ENCODE assay signal across 32 cellular contexts in the genomic region with DNA sequence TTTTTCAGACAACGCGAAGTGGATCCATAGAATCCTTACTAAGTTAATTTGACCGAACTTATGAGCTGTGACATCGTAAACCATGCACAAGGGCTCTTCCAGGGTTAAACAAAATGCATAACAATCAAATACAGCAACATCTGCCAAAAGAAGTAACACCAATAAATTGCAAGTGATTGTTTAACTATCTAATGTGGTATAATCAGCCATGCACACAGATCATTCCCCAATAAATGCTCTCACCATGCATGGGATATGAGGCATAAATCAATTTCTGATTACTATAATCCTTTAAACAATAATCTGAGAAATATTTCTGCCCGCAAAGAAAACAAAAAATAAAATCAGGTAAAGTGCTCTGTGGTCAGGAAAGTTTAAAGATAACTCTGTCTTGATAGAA. TPM values are rescaled to one million over a fixed set of nuclear protein-coding genes. Genes with fewer than 3 reads are reported as not detected.
"Had no signal": no experiment of that assay in that cellular context is flagged by ENCODE, and none has a peak within 500 bp of the region (broad histone marks: within the 10 kb centered on the region; RNA-seq: fewer than 3 reads in every experiment).

No MANE protein-coding gene starts in this region.

- H3K4me1 ChIP-seq: adrenal gland, body of pancreas, foreskin keratinocyte had no signal

- ATAC-seq: activated CD4-positive, CD25-positive, alpha-beta regulatory T cell treated with anti-CD3 and anti-CD28 coated beads, Interleukin-2, amount 50 U/mL, for 24 hours; activated CD8-positive, alpha-beta T cell treated with anti-CD3 and anti-CD28 coated beads for 36 hours; activated naive CD8-positive, alpha-beta T cell treated with anti-CD3 and anti-CD28 coated beads, Interleukin-2, amount 50 U/mL, for 24 hours; activated T-cell treated with anti-CD3 and anti-CD28 coated beads, Interleukin-2, amount 50 U/mL, for 4 hours; activated T-helper 17 cell treated with anti-CD3 and anti-CD28 coated beads, Interleukin-2, amount 50 U/mL, for 72 hours; body of pancreas; effector memory CD8-positive, alpha-beta T cell; foreskin keratinocyte; gastrocnemius medialis; heart left ventricle had no signal

- DNase-seq: activated B cell treated with CpG ODN at 0.5 μM for 24 hours; activated CD4-positive, alpha-beta T cell treated with anti-CD3 and anti-CD28 coated beads for 48 hours; activated CD4-positive, alpha-beta T cell treated with anti-CD3 and anti-CD28 coated beads, Interleukin-2, amount 50 U/mL, for 1 hour; activated CD4-positive, alpha-beta T cell treated with anti-CD3 and anti-CD28 coated beads, Interleukin-2, amount 50 U/mL, for 48 hours; activated CD8-positive, alpha-beta memory T cell treated with anti-CD3 and anti-CD28 coated beads for 24 hours; activated CD8-positive, alpha-beta T cell treated with anti-CD3 and anti-CD28 coated beads for 36 hours; activated effector memory CD4-positive, alpha-beta T cell treated with Interleukin-2 at 50 U/mL for 16 hours; activated gamma-delta T cell treated with Interleukin-2 at 50 U/mL for 16 hours; activated naive CD4-positive, alpha-beta T cell treated with Interleukin-2 at 50 U/mL for 16 hours; activated naive CD8-positive, alpha-beta T cell treated with anti-CD3 and anti-CD28 coated beads for 36 hours; activated naive CD8-positive, alpha-beta T cell treated with anti-CD3 and anti-CD28 coated beads, Interleukin-2, amount 50 U/mL, for 24 hours; activated T-cell treated with anti-CD3 and anti-CD28 coated beads, Interleukin-2, amount 50 U/mL, for 4 hours; adrenal gland; amygdala; aorta; body of pancreas; cortex of kidney; dermis blood vessel endothelial cell; effector CD4-positive, alpha-beta T cell; effector memory CD8-positive, alpha-beta T cell; erythroblast; foreskin keratinocyte; gastrocnemius medialis; glutamatergic neuron; heart left ventricle; hypothalamus; T1000; WERI-Rb-1 had no signal

- H3K9me3 ChIP-seq: adrenal gland, body of pancreas, esophagus muscularis mucosa, gastrocnemius medialis had no signal

- H3K36me3 ChIP-seq: adrenal gland, esophagus muscularis mucosa, gastrocnemius medialis, heart left ventricle, WERI-Rb-1 had no signal

- H3K27ac ChIP-seq: adrenal gland, body of pancreas, esophagus muscularis mucosa, foreskin keratinocyte, gastrocnemius medialis, heart left ventricle, WERI-Rb-1 had no signal

- H3K4me3 ChIP-seq: adrenal gland, body of pancreas, esophagus muscularis mucosa, gastrocnemius medialis, heart left ventricle had no signal

RNA-seq across cellular contexts. Expression of a gene that starts 7.7 kb away (rescaled TPM):
- total RNA-seq: activated CD8-positive, alpha-beta T cell treated with anti-CD3 and anti-CD28 coated beads for 36 hours; activated naive CD8-positive, alpha-beta T cell treated with anti-CD3 and anti-CD28 coated beads for 36 hours; activated T-cell treated with anti-CD3 and anti-CD28 coated beads, Interleukin-2, amount 50 U/mL, for 4 hours; activated T-helper 17 cell treated with anti-CD3 and anti-CD28 coated beads, Interleukin-2, amount 50 U/mL, for 72 hours; adrenal gland; aorta; chondrocyte; dermis blood vessel endothelial cell; esophagus muscularis mucosa; foreskin keratinocyte; gastrocnemius medialis had no signal
